ENCODE assay signal across 1 cellular context in genomic region chr9:77901038-77901437, GRCh38.
TF ChIP-seq lines count a peak whose summit lies in the region.

No MANE protein-coding gene starts in this region.

TF ChIP-seq in IMR-90, 13 proteins besides CTCF, POLR2A, EP300 and RAD21:
- TF ChIP-seq, protein P1, sequence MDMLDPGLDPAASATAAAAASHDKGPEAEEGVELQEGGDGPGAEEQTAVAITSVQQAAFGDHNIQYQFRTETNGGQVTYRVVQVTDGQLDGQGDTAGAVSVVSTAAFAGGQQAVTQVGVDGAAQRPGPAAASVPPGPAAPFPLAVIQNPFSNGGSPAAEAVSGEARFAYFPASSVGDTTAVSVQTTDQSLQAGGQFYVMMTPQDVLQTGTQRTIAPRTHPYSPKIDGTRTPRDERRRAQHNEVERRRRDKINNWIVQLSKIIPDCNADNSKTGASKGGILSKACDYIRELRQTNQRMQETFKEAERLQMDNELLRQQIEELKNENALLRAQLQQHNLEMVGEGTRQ (IDR thresholded peaks at IDR 0.05; ENCODE audit: low read depth, low read length), result no peak
- no peak for TF ChIP-seq MAFK (IDR thresholded peaks at IDR 0.05; ENCODE audit: low read depth, low read length)
- no peak for TF ChIP-seq MAZ (IDR thresholded peaks at IDR 0.05; ENCODE audit: borderline replicate concordance, low read depth, low read length)
- TF ChIP-seq SMC3 (IDR thresholded peaks at IDR 0.05; ENCODE audit: low read depth, low read length), result no peak
- TF ChIP-seq CEBPB (IDR thresholded peaks at IDR 0.05; ENCODE audit: low read depth, low read length), result no peak
- no peak for TF ChIP-seq BHLHE40 (IDR thresholded peaks at IDR 0.05; ENCODE audit: low read depth, low read length)
- no peak for TF ChIP-seq RCOR1 (IDR thresholded peaks at IDR 0.05; ENCODE audit: insufficient replicate concordance, low read length)
- no peak for TF ChIP-seq MXI1 (IDR thresholded peaks at IDR 0.05; ENCODE audit: borderline replicate concordance, low read depth, low read length)
- no peak for TF ChIP-seq NFE2L2 (IDR thresholded peaks at IDR 0.05; ENCODE audit: low read depth, low read length)
- no peak for TF ChIP-seq CHD1 (IDR thresholded peaks at IDR 0.05; ENCODE audit: low read depth, low read length)
- no peak for TF ChIP-seq FOS (IDR thresholded peaks at IDR 0.05; ENCODE audit: low read depth, low read length)
- TF ChIP-seq, protein P2, sequence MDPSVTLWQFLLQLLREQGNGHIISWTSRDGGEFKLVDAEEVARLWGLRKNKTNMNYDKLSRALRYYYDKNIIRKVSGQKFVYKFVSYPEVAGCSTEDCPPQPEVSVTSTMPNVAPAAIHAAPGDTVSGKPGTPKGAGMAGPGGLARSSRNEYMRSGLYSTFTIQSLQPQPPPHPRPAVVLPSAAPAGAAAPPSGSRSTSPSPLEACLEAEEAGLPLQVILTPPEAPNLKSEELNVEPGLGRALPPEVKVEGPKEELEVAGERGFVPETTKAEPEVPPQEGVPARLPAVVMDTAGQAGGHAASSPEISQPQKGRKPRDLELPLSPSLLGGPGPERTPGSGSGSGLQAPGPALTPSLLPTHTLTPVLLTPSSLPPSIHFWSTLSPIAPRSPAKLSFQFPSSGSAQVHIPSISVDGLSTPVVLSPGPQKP (IDR thresholded peaks at IDR 0.05; ENCODE audit: borderline replicate concordance, low read depth, low read length), result no peak
- no peak for TF ChIP-seq RFX5 (IDR thresholded peaks at IDR 0.05; ENCODE audit: low read depth, low read length)
TF ChIP-seq in IMR-90: peak in this region for 0.
